1 cellular context compared by ENCODE assay signal in the genomic region with DNA sequence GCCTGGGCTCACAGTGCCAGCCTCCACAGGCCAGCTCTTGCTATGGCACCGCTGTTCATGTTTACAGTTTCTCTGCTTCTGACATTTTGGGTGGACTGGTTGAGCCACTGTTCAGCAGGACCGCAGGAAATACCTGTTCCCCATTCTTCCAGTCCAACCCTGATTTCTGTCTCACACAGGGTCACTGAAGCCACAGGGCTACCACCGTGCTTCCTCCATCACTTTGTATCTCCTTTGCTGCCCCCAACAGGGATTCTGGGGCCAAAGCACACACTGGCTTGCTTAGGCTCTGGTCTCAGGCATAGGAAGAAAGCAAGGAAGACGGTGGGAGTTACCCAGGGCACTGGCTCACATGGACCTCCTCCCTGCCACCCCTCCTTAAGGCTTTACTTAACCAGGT.
TF ChIP-seq lines count a peak whose summit lies in the region.

No MANE protein-coding gene starts in this region.

TF ChIP-seq in H1, 55 proteins besides CTCF, POLR2A, EP300 and RAD21 (continued from another document):
- TF ChIP-seq, protein P1, sequence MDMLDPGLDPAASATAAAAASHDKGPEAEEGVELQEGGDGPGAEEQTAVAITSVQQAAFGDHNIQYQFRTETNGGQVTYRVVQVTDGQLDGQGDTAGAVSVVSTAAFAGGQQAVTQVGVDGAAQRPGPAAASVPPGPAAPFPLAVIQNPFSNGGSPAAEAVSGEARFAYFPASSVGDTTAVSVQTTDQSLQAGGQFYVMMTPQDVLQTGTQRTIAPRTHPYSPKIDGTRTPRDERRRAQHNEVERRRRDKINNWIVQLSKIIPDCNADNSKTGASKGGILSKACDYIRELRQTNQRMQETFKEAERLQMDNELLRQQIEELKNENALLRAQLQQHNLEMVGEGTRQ (IDR thresholded peaks at IDR 0.05; ENCODE audit: low read length) = no peak
- no peak for TF ChIP-seq TAF1 (IDR thresholded peaks at IDR 0.05; ENCODE audit: low read depth, low read length)
